Comparison of ENCODE assay signal across 1 cellular context in genomic region chr3:45593708-45594601, GRCh38.
TF ChIP-seq lines count a peak whose summit lies in the region.

No MANE protein-coding gene starts in this region.

TF ChIP-seq in SK-N-SH, 30 proteins besides CTCF, POLR2A, EP300 and RAD21 (continued from another document):
- TF ChIP-seq POLR2AphosphoS5 (IDR thresholded peaks at IDR 0.05; ENCODE audit: low read depth, low read length), result peak; percentile 26; the same call in 1 of the 2 replicates
- 0 out of 2 replicates have a peak, but pooled peaks have one; percentile 18 for TF ChIP-seq MAX (IDR thresholded peaks at IDR 0.05; ENCODE audit: low read depth)
- no peak for TF ChIP-seq USF2 (IDR thresholded peaks at IDR 0.05; ENCODE audit: borderline replicate concordance, low read depth, low read length)
- no peak for TF ChIP-seq JUND (IDR thresholded peaks at IDR 0.05)
- TF ChIP-seq TAF1 (IDR thresholded peaks at IDR 0.05; ENCODE audit: borderline replicate concordance, low read depth, low read length), result no peak; the same call in 1 of the 2 replicates
- peak; percentile 13; the same call in 1 of the 2 replicates for TF ChIP-seq SIN3A (IDR thresholded peaks at IDR 0.05; ENCODE audit: borderline replicate concordance, low read depth, low read length)
- no peak for TF ChIP-seq FOXM1 (IDR thresholded peaks at IDR 0.05; ENCODE audit: low read depth)
- TF ChIP-seq FOXJ3 (CRISPR knock-in tag; IDR thresholded peaks at IDR 0.05), result no peak
